ENCODE assay signal across 1 cellular context in the genomic region with DNA sequence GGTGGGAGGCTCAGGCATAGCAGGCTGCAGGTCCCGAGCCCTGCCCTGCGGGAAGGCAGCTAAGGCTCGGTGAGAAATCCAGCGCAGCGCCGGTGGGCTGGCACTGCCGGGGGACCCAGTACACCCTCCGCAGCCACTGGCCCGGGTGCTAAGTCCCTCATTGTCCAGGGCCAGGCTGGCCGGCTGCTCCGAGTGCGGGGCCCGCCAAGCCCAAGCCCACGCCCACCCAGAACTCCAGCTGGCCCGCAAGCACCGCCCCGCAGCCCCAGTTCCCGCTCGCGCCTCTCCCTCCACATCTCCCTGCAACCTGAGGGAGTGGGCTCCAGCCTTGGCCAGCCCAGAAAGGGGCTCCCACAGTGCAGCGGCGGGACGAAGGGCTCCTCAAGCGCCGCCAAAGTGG.
TF ChIP-seq lines count a peak whose summit lies in the region.

No MANE protein-coding gene starts in this region.

TF ChIP-seq in K562, 482 proteins besides CTCF, POLR2A, EP300 and RAD21:
- TF ChIP-seq, protein P1, sequence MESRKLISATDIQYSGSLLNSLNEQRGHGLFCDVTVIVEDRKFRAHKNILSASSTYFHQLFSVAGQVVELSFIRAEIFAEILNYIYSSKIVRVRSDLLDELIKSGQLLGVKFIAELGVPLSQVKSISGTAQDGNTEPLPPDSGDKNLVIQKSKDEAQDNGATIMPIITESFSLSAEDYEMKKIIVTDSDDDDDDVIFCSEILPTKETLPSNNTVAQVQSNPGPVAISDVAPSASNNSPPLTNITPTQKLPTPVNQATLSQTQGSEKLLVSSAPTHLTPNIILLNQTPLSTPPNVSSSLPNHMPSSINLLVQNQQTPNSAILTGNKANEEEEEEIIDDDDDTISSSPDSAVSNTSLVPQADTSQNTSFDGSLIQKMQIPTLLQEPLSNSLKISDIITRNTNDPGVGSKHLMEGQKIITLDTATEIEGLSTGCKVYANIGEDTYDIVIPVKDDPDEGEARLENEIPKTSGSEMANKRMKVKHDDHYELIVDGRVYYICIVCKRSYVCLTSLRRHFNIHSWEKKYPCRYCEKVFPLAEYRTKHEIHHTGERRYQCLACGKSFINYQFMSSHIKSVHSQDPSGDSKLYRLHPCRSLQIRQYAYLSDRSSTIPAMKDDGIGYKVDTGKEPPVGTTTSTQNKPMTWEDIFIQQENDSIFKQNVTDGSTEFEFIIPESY (CRISPR knock-in tag; IDR thresholded peaks at IDR 0.05) = peak; percentile 47; the same call in 1 of the 2 replicates
TF ChIP-seq in K562: peak in this region for 1; not testable (repeated sequence) for 481.
